Comparison of ENCODE assay signal across 1 cellular context in genomic region chr2:28359222-28360065, GRCh38.
TF ChIP-seq lines count a peak whose summit lies in the region.

No MANE protein-coding gene starts in this region.

TF ChIP-seq in K562, 482 proteins besides CTCF, POLR2A, EP300 and RAD21 (continued from another document and continues in another):
- TF ChIP-seq DMBX1 (CRISPR knock-in tag; IDR thresholded peaks at IDR 0.05; ENCODE audit: borderline replicate concordance) (peak; percentile 81; the same call in 1 of the 2 replicates), RAD51 (IDR thresholded peaks at IDR 0.05; ENCODE audit: borderline replicate concordance, low read depth) (0 out of 2 replicates have a peak, but pooled peaks have one; percentile 25), KLF13 (tag; IDR thresholded peaks at IDR 0.05; ENCODE audit: borderline replicate concordance, low read depth) (no peak), MLLT1 (IDR thresholded peaks at IDR 0.05) (peak in 1 of 2 experiments; percentile 94; a peak in 2 of 4 replicates), ZEB2 (IDR thresholded peaks at IDR 0.05) (peak; percentile 51; the same call in 1 of the 2 replicates), FOSL1 (tag; conservative IDR thresholded peaks at IDR 0.05) (peak; percentile 84), THAP7 (CRISPR knock-in tag; IDR thresholded peaks at IDR 0.05) (no peak), HSF4 (CRISPR knock-in tag; IDR thresholded peaks at IDR 0.05; ENCODE audit: borderline replicate concordance) (no peak), PRDM10 (IDR thresholded peaks at IDR 0.05; ENCODE audit: partially characterized antibody) (no peak), CC2D1A (IDR thresholded peaks at IDR 0.05) (no peak), ELF4 (CRISPR knock-in tag; IDR thresholded peaks at IDR 0.05) (peak; percentile 66; the same call in 1 of the 2 replicates), SMAD3 (CRISPR knock-in tag; conservative IDR thresholded peaks at IDR 0.05) (0 out of 2 replicates have a peak, but pooled peaks have one; percentile 24), DNMT1 (IDR thresholded peaks at IDR 0.05) (no peak), ELK3 (CRISPR knock-in tag; IDR thresholded peaks at IDR 0.05) (0 out of 2 replicates have a peak, but pooled peaks have one; percentile 40), TCF7 (IDR thresholded peaks at IDR 0.05; ENCODE audit: borderline replicate concordance) (0 out of 2 replicates have a peak, but pooled peaks have one; percentile 61), NCOA1 (IDR thresholded peaks at IDR 0.05; ENCODE audit: low read depth) (peak; percentile 76), YY1 (IDR thresholded peaks at IDR 0.05; ENCODE audit: borderline replicate concordance in 1 of 3, control insufficient read depth in 1 of 3, extremely low read depth in 1 of 3, insufficient read depth in 3 of 3, insufficient read length in 1 of 3, insufficient replicate concordance in 2 of 3, low read depth in 1 of 3, low read length in 2 of 3) (peak in 1 of 3 experiments; percentile 61), RBM39 (optimal IDR thresholded peaks at IDR 0.05; ENCODE audit: low read depth, low read length) (no peak), FOXA3 (CRISPR knock-in tag; conservative IDR thresholded peaks at IDR 0.05 in 1 of 2, IDR thresholded peaks at IDR 0.05 in 1 of 2) (peak; percentile 81 to 92), ZBTB26 (CRISPR knock-in tag; IDR thresholded peaks at IDR 0.05) (0 out of 2 replicates have a peak, but pooled peaks have one; percentile 21), ADNP (tag; IDR thresholded peaks at IDR 0.05) (no peak), SP1 (CRISPR knock-in tag; IDR thresholded peaks at IDR 0.05) (peak; percentile 17; the same call in 1 of the 2 replicates), TCF3 (CRISPR knock-in tag; IDR thresholded peaks at IDR 0.05) (peak; percentile 73), ZKSCAN1 (IDR thresholded peaks at IDR 0.05; ENCODE audit: low read depth, low read length) (no peak), NELFE (IDR thresholded peaks at IDR 0.05; ENCODE audit: insufficient read depth, insufficient read length) (no peak), TAL1 (IDR thresholded peaks at IDR 0.05) (peak; percentile 49), CBX5 (IDR thresholded peaks at IDR 0.05; ENCODE audit: borderline replicate concordance, low read depth) (no peak), ZMIZ1 (IDR thresholded peaks at IDR 0.05; ENCODE audit: low read depth in 2 of 2, low read length in 2 of 2) (peak in 1 of 2 experiments; percentile 65; a peak in 2 of 4 replicates), RBM22 (IDR thresholded peaks at IDR 0.05; ENCODE audit: low read depth, low read length, poor library complexity, severe bottlenecking) (no peak), MEF2D (tag; conservative IDR thresholded peaks at IDR 0.05; ENCODE audit: low read depth) (peak; percentile 42; the same call in 1 of the 2 replicates), RHOXF2B (CRISPR knock-in tag; conservative IDR thresholded peaks at IDR 0.05) (0 out of 2 replicates have a peak, but pooled peaks have one; percentile 84), ZKSCAN3 (CRISPR knock-in tag; IDR thresholded peaks at IDR 0.05) (no peak), NCOA2 (IDR thresholded peaks at IDR 0.05; ENCODE audit: partially characterized antibody in 2 of 2) (no peak), HES1 (IDR thresholded peaks at IDR 0.05; ENCODE audit: low read depth) (peak; percentile 97), PHTF2 (CRISPR knock-in tag; IDR thresholded peaks at IDR 0.05) (no peak), EP400 (IDR thresholded peaks at IDR 0.05) (peak; percentile 66), RFX5 (IDR thresholded peaks at IDR 0.05; ENCODE audit: low read depth, low read length) (no peak), NBN (IDR thresholded peaks at IDR 0.05; ENCODE audit: low read depth) (peak; percentile 90), GATA2 (CRISPR knock-in tag; IDR thresholded peaks at IDR 0.05) (no peak), ZNF217 (CRISPR knock-in tag; IDR thresholded peaks at IDR 0.05) (no peak), CBX3 (IDR thresholded peaks at IDR 0.05; ENCODE audit: borderline replicate concordance in 1 of 2, low read length in 2 of 2) (peak in 1 of 2 experiments; percentile 65; a peak in 1 of 3 replicates), ARID4B (CRISPR knock-in tag; IDR thresholded peaks at IDR 0.05) (no peak), SPI1 (IDR thresholded peaks at IDR 0.05; ENCODE audit: borderline replicate concordance, low read depth, low read length) (no peak), CEBPB (tag; IDR thresholded peaks at IDR 0.05) (no peak), ZKSCAN8 (CRISPR knock-in tag; IDR thresholded peaks at IDR 0.05) (no peak; the same call in 1 of the 2 replicates), KLF1 (tag; IDR thresholded peaks at IDR 0.05) (no peak), GABPB1 (CRISPR knock-in tag; IDR thresholded peaks at IDR 0.05) (peak; percentile 48; the same call in 1 of the 2 replicates), GTF2B (IDR thresholded peaks at IDR 0.05; ENCODE audit: extremely low read depth, insufficient read length) (no peak)
